Comparison of ENCODE assay signal across 14 cellular contexts in the genomic region with DNA sequence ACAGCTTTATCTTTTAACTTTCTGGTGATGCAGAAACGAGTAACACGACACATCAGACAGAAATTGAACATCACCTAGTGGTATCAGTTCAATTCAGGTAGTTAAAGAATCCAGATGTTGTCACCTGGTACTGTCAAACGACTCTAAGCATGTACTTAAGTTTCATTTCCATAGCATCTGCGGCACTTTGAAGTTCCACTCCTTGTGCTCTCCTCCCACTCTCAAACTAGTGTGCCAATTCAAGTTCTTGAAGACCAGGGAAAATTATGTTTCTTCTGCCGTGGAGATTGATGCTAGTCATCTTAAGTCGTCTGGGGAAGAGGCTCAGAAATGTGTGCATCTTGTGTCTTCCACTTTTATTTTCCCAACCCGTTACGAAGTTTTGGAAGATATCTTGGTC. TPM values are rescaled to one million over a fixed set of nuclear protein-coding genes. Genes with fewer than 3 reads are reported as not detected.
DNase-seq lines count a peak whose midpoint lies in the region; FAIRE-seq and TF ChIP-seq lines count a peak whose summit lies in the region.
"Had no signal": no experiment of that assay in that cellular context is flagged by ENCODE, and none has a peak within 500 bp of the region (broad histone marks: within the 10 kb centered on the region; RNA-seq: fewer than 3 reads in every experiment).

No MANE protein-coding gene starts in this region.

- H2AFZ ChIP-seq in fibroblast of lung (ENCODE audit: low read length), result peak overlapping the region; percentile 30

- TF ChIP-seq CTCF in fibroblast of lung (conservative IDR thresholded peaks at IDR 0.05 in 1 of 2, IDR thresholded peaks at IDR 0.05 in 1 of 2; ENCODE audit: low read depth in 1 of 2, low read length in 2 of 2) (no peak), neural crest cell (conservative IDR thresholded peaks at IDR 0.05) (no peak)

- H3K9me3 ChIP-seq in ES-I3 (ENCODE audit: control insufficient read depth, insufficient read depth, low read length) (no peaks in the 10 kb centered on the region), adipocyte (ENCODE audit: control insufficient read depth, low read length) (no peaks in the 10 kb centered on the region), fibroblast of lung (ENCODE audit: control insufficient read depth, insufficient read depth, low read depth, low read length) (no peaks in the 10 kb centered on the region)

- no peak overlapping the region for H3K27ac ChIP-seq in fibroblast of lung (ENCODE audit: insufficient read depth, low read length)

- H3K9ac ChIP-seq in ES-I3 (ENCODE audit: low read depth, low read length), result peak overlapping the region; percentile 74; the same call in 1 of the 2 replicates
- no peak overlapping the region for H3K9ac ChIP-seq in adipocyte (ENCODE audit: low read length)
- H3K9ac ChIP-seq in fibroblast of lung (ENCODE audit: insufficient read depth, low read length), result no peak overlapping the region

- no peak for DNase-seq in adipocyte (ENCODE audit: low read depth)
- no peak for DNase-seq in fibroblast of lung (ENCODE audit: low read depth in 2 of 2)
- no peak for DNase-seq in neural crest cell (ENCODE audit: low read depth, low spot score)
- DNase-seq in superior temporal gyrus (ENCODE audit: extremely low spot score), result no peak
- no peak for DNase-seq in middle frontal gyrus (ENCODE audit: extremely low spot score, low spot score)
- DNase-seq in 8988T, result no peak
- no peak for DNase-seq in GM12891 (ENCODE audit: insufficient read length, low spot score)
- DNase-seq: activated CD4-positive, alpha-beta T cell treated with anti-CD3 and anti-CD28 coated beads, Interleukin-2, amount 50 U/mL, for 4 hours; NCI-H1105; NCI-H446; stimulated activated CD4-positive, alpha-beta T cell treated with anti-CD3 and anti-CD28 coated beads, Interleukin-12 subunit alpha, Interleukin-12 subunit beta, amount 100 ng/mL, for 4 hours; T-helper 17 cell had no signal

- H3K27ac Mint-ChIP-seq in neural crest cell (ENCODE audit: unreplicated experiment), result no peak overlapping the region
- H3K27ac Mint-ChIP-seq: T-helper 17 cell had no signal

- peaks cover 55% of the 10 kb centered on the region for H3K4me1 Mint-ChIP-seq in neural crest cell

- H3K4me2 ChIP-seq in fibroblast of lung (ENCODE audit: extremely low read depth, insufficient read depth, low read length), result peak overlapping the region; percentile 75

- peak overlapping the region; percentile 98 for H3K4me3 Mint-ChIP-seq in neural crest cell
- H3K4me3 Mint-ChIP-seq: T-helper 17 cell had no signal

- H3K4me1 ChIP-seq in ES-I3 (ENCODE audit: insufficient read depth, low read length), result peaks cover 5% of the 10 kb centered on the region
- no peaks in the 10 kb centered on the region for H3K4me1 ChIP-seq in adipocyte (ENCODE audit: control insufficient read depth, insufficient read depth, low read length)
- no peaks in the 10 kb centered on the region for H3K4me1 ChIP-seq in fibroblast of lung (ENCODE audit: control insufficient read depth, extremely low read depth, insufficient read depth, low read length)

- no peaks in the 10 kb centered on the region for H3K36me3 ChIP-seq in ES-I3 (ENCODE audit: insufficient read depth, low read length)
- no peaks in the 10 kb centered on the region for H3K36me3 ChIP-seq in adipocyte (ENCODE audit: control insufficient read depth, insufficient read depth, low read length, severe bottlenecking)
- H3K36me3 ChIP-seq in fibroblast of lung (ENCODE audit: control insufficient read depth, insufficient read depth, low read length), result no peaks in the 10 kb centered on the region

- H3K36me3 Mint-ChIP-seq in neural crest cell (ENCODE audit: low read depth), result no peaks in the 10 kb centered on the region

- TF ChIP-seq POLR2A in GM12891 (IDR thresholded peaks at IDR 0.05; ENCODE audit: low read depth, low read length), result no peak

- peaks cover 6% of the 10 kb centered on the region for H3K27me3 Mint-ChIP-seq in neural crest cell (ENCODE audit: low read depth)

- H3K27me3 ChIP-seq in adipocyte (replicated peaks; ENCODE audit: control insufficient read depth, insufficient read depth, low read length) (peaks cover 34% of the 10 kb centered on the region), fibroblast of lung (ENCODE audit: control insufficient read depth, insufficient read depth, low read length) (no peaks in the 10 kb centered on the region)

- no peak for FAIRE-seq in GM12891 (lab: Jason Lieb, UNC)
- FAIRE-seq: urothelium cell line had no signal

- H3K4me3 ChIP-seq in adipocyte (ENCODE audit: low read length), result peak overlapping the region; percentile 66
- H3K4me3 ChIP-seq in fibroblast of lung (replicated peaks in 1 of 4; ENCODE audit: control extremely low read depth in 1 of 4, insufficient read depth in 1 of 4, low read depth in 3 of 4, low read length in 4 of 4), result peak overlapping the region in 2 of 4 experiments; percentile 45 to 59

- H4K20me1 ChIP-seq in fibroblast of lung (ENCODE audit: control insufficient read depth, extremely low read depth, insufficient read depth, low read length), result no peaks in the 10 kb centered on the region

- H3K79me2 ChIP-seq in fibroblast of lung (ENCODE audit: control insufficient read depth, insufficient read depth, low read length), result no peaks in the 10 kb centered on the region

- H3K9me3 Mint-ChIP-seq in neural crest cell, result no peaks in the 10 kb centered on the region

TF ChIP-seq in GM12891, 5 proteins besides CTCF, POLR2A, EP300 and RAD21:
- no peak for TF ChIP-seq PAX5 (IDR thresholded peaks at IDR 0.05; ENCODE audit: insufficient read depth, low read length, severe bottlenecking)
- no peak for TF ChIP-seq POLR2AphosphoS5 (IDR thresholded peaks at IDR 0.05; ENCODE audit: low read depth, low read length)
- no peak for TF ChIP-seq TAF1 (IDR thresholded peaks at IDR 0.05; ENCODE audit: low read depth, low read length)

RNA-seq across cellular contexts. Expression of gene COL4A6, which starts 0.9 kb away (rescaled TPM):
- total RNA-seq in fibroblast of lung, result 3.5 and 7.2 TPM in 2 replicates
- polyA plus RNA-seq in fibroblast of lung, result 0.15 and 1.4 TPM in 2 replicates
- 0.07 and 1.2 TPM in 2 replicates for polyA plus RNA-seq in fibroblast of lung (2012)
- 1.0 TPM in 1 of 2 replicates, not detected in the other for polyA minus RNA-seq in fibroblast of lung (ENCODE audit: low replicate concordance)
- 21.5 and 22.6 TPM in 2 replicates for total RNA-seq in neural crest cell
- not detected for polyA plus RNA-seq in GM12891 (2012; ENCODE audit: low read depth, missing spikeins)
- total RNA-seq: T-helper 17 cell had no signal

RNA-seq across cellular contexts. Expression of gene COL4A5, which starts 2.3 kb away (rescaled TPM):
- 54.7 and 55.7 TPM in 2 replicates for total RNA-seq in fibroblast of lung
- 4.9 and 16.3 TPM in 2 replicates for polyA plus RNA-seq in fibroblast of lung
- 2.4 and 9.2 TPM in 2 replicates for polyA plus RNA-seq in fibroblast of lung (2012)
- polyA minus RNA-seq in fibroblast of lung (ENCODE audit: low replicate concordance), result 2.1 and 45.3 TPM in 2 replicates
- total RNA-seq in neural crest cell, result 96.9 and 111 TPM in 2 replicates
- polyA plus RNA-seq in GM12891 (2012; ENCODE audit: low read depth, missing spikeins), result not detected
- total RNA-seq: T-helper 17 cell had no signal
